ENCODE assay signal across 8 cellular contexts in the genomic region with DNA sequence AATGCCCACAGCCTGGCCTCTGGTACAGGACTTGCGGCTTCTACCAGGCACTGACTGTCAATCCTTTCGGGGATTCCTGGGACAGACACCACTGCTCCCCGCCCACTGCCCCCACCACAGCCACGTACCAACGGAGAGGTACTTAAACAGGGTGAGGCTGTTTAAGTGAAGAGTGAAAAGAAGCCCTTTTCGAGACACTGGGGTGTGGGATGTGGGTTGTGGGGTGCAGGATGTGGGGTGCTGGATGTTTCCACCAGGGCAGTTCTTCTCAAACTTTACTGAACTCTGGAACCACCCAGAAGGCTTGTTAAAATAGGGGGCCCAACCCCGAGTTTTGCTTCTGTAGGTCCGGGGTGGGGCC. TPM values are rescaled to one million over a fixed set of nuclear protein-coding genes. Genes with fewer than 3 reads are reported as not detected.
DNase-seq lines count a peak whose midpoint lies in the region; ATAC-seq and TF ChIP-seq lines count a peak whose summit lies in the region.

No MANE protein-coding gene starts in this region.

- H3K9ac ChIP-seq in ES-I3 (ENCODE audit: low read depth, low read length) = peak overlapping the region; percentile 61; the same call in 1 of the 2 replicates

- TF ChIP-seq CTCF in omental fat pad (IDR thresholded peaks at IDR 0.05) = no peak

- H3K36me3 ChIP-seq in ES-I3 (ENCODE audit: insufficient read depth, low read length) = no peaks in the 10 kb centered on the region

- H3K9me3 ChIP-seq in ES-I3 (ENCODE audit: control insufficient read depth, insufficient read depth, low read length) = no peaks in the 10 kb centered on the region

- DNase-seq in activated T-cell treated with anti-CD3 and anti-CD28 coated beads for 4 hours (peak; percentile 40), left ventricle myocardium superior (no peak), omental fat pad (ENCODE audit: low spot score) (no peak), posterior vena cava (ENCODE audit: low spot score) (no peak)
- peak; percentile 58 for DNase-seq in stimulated activated CD4-positive, alpha-beta T cell treated with anti-CD3 and anti-CD28 coated beads, Interleukin-15, amount 100 ng/mL, for 24 hours

- peak; percentile 3 for ATAC-seq in left ventricle myocardium superior
- ATAC-seq in HG03354 (IDR thresholded peaks at IDR 0.05; ENCODE audit: poor library complexity, severe bottlenecking, unreplicated experiment) = no peak
- ATAC-seq in GM21360 (IDR thresholded peaks at IDR 0.05; ENCODE audit: unreplicated experiment) = no peak
- no peak for ATAC-seq in omental fat pad (ENCODE audit: low FRiP score)

- intact Hi-C loops in left ventricle myocardium superior (cut with micrococcal nuclease) (no loop called here), posterior vena cava (cut with DNase I) (no loop called here)

- H3K4me1 ChIP-seq in ES-I3 (ENCODE audit: insufficient read depth, low read length) = no peaks in the 10 kb centered on the region

RNA-seq across cellular contexts. Expression of a gene that starts 34.2 kb away (rescaled TPM):
- total RNA-seq in left ventricle myocardium superior (2.9 TPM), omental fat pad (10 to 100 TPM; 22.2 to 51.5 (median 31.6) TPM), posterior vena cava (10 to 100 TPM in 1 of 2 donors, 1 to 10 TPM in 1; 8.8 to 11.8 TPM)

Comparison
In these comparisons a context has a peak if more than half of its experiments do, and no peak if none do; other contexts are left out.
1. DNase-seq: peak in activated T-cell treated with anti-CD3 and anti-CD28 coated beads for 4 hours (single experiment) and stimulated activated CD4-positive, alpha-beta T cell treated with anti-CD3 and anti-CD28 coated beads, Interleukin-15, amount 100 ng/mL, for 24 hours (single experiment); none in left ventricle myocardium superior (single experiment), omental fat pad (single experiment) and posterior vena cava (single experiment).